1 cellular context compared by ENCODE assay signal in the genomic region with DNA sequence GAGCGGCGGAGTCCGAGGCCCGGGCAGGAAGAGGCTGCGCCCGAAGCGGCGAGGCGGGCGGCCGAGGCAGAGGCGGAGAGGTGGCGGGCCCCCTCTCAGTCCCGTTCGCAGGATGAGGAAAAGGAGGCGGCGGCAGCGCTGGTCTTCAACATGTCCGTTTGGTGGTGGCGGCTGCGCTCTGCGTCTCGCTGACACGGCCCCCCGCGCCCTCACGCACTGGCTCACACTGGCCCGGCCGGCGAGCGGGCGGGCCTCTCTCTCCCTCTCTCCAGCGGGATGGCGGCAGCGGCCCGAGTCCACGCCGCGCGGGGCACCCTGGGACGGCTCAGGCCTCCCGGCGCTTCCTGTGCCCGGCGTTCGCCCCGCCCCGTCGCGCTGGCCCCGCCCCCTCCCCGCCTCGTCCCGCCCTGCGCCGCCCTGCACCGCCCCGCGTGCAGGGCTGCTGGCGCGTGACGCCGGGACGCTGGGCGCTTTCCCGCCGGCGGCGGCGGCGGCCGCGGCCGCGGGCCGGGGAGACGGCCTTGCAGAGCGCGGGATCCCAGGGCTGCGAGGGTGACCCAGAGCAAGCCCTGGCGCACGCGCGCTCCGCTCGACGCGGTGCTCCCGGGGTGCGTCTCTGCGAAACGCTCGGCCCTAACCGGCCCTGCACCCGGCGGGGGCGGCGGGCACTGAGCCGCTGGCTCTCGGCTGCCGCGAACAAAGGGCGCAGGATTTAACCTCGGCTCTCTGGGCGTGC.
TF ChIP-seq lines count a peak whose summit lies in the region.

A gene with protein sequence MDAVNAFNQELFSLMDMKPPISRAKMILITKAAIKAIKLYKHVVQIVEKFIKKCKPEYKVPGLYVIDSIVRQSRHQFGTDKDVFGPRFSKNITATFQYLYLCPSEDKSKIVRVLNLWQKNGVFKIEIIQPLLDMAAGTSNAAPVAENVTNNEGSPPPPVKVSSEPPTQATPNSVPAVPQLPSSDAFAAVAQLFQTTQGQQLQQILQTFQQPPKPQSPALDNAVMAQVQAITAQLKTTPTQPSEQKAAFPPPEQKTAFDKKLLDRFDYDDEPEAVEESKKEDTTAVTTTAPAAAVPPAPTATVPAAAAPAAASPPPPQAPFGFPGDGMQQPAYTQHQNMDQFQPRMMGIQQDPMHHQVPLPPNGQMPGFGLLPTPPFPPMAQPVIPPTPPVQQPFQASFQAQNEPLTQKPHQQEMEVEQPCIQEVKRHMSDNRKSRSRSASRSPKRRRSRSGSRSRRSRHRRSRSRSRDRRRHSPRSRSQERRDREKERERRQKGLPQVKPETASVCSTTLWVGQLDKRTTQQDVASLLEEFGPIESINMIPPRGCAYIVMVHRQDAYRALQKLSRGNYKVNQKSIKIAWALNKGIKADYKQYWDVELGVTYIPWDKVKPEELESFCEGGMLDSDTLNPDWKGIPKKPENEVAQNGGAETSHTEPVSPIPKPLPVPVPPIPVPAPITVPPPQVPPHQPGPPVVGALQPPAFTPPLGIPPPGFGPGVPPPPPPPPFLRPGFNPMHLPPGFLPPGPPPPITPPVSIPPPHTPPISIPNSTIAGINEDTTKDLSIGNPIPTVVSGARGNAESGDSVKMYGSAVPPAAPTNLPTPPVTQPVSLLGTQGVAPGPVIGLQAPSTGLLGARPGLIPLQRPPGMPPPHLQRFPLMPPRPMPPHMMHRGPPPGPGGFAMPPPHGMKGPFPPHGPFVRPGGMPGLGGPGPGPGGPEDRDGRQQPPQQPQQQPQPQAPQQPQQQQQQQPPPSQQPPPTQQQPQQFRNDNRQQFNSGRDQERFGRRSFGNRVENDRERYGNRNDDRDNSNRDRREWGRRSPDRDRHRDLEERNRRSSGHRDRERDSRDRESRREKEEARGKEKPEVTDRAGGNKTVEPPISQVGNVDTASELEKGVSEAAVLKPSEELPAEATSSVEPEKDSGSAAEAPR (minus strand): TSS at position 317 of the 736 bp plus-strand sequence. CDS start 426 bp downstream, outside the sequence.

TF ChIP-seq in HepG2, 621 proteins besides CTCF, POLR2A, EP300 and RAD21 (continued from another document and continues in another):
- TF ChIP-seq, protein P1, sequence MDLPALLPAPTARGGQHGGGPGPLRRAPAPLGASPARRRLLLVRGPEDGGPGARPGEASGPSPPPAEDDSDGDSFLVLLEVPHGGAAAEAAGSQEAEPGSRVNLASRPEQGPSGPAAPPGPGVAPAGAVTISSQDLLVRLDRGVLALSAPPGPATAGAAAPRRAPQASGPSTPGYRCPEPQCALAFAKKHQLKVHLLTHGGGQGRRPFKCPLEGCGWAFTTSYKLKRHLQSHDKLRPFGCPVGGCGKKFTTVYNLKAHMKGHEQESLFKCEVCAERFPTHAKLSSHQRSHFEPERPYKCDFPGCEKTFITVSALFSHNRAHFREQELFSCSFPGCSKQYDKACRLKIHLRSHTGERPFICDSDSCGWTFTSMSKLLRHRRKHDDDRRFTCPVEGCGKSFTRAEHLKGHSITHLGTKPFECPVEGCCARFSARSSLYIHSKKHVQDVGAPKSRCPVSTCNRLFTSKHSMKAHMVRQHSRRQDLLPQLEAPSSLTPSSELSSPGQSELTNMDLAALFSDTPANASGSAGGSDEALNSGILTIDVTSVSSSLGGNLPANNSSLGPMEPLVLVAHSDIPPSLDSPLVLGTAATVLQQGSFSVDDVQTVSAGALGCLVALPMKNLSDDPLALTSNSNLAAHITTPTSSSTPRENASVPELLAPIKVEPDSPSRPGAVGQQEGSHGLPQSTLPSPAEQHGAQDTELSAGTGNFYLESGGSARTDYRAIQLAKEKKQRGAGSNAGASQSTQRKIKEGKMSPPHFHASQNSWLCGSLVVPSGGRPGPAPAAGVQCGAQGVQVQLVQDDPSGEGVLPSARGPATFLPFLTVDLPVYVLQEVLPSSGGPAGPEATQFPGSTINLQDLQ (CRISPR knock-in tag; IDR thresholded peaks at IDR 0.05), result no peak
- no peak for TF ChIP-seq ZNF232 (CRISPR knock-in tag; IDR thresholded peaks at IDR 0.05; ENCODE audit: borderline replicate concordance)
- 0 out of 2 replicates have a peak, but pooled peaks have one; percentile 11 for TF ChIP-seq ELF3 (CRISPR knock-in tag; IDR thresholded peaks at IDR 0.05)
- peak; percentile 22 for TF ChIP-seq PHF20 (CRISPR knock-in tag; IDR thresholded peaks at IDR 0.05)
- TF ChIP-seq, protein P2, sequence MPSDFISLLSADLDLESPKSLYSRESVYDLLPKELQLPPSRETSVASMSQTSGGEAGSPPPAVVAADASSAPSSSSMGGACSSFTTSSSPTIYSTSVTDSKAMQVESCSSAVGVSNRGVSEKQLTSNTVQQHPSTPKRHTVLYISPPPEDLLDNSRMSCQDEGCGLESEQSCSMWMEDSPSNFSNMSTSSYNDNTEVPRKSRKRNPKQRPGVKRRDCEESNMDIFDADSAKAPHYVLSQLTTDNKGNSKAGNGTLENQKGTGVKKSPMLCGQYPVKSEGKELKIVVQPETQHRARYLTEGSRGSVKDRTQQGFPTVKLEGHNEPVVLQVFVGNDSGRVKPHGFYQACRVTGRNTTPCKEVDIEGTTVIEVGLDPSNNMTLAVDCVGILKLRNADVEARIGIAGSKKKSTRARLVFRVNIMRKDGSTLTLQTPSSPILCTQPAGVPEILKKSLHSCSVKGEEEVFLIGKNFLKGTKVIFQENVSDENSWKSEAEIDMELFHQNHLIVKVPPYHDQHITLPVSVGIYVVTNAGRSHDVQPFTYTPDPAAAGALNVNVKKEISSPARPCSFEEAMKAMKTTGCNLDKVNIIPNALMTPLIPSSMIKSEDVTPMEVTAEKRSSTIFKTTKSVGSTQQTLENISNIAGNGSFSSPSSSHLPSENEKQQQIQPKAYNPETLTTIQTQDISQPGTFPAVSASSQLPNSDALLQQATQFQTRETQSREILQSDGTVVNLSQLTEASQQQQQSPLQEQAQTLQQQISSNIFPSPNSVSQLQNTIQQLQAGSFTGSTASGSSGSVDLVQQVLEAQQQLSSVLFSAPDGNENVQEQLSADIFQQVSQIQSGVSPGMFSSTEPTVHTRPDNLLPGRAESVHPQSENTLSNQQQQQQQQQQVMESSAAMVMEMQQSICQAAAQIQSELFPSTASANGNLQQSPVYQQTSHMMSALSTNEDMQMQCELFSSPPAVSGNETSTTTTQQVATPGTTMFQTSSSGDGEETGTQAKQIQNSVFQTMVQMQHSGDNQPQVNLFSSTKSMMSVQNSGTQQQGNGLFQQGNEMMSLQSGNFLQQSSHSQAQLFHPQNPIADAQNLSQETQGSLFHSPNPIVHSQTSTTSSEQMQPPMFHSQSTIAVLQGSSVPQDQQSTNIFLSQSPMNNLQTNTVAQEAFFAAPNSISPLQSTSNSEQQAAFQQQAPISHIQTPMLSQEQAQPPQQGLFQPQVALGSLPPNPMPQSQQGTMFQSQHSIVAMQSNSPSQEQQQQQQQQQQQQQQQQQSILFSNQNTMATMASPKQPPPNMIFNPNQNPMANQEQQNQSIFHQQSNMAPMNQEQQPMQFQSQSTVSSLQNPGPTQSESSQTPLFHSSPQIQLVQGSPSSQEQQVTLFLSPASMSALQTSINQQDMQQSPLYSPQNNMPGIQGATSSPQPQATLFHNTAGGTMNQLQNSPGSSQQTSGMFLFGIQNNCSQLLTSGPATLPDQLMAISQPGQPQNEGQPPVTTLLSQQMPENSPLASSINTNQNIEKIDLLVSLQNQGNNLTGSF (CRISPR knock-in tag; IDR thresholded peaks at IDR 0.05), result 0 out of 2 replicates have a peak, but pooled peaks have one; percentile 37
- TF ChIP-seq KDM6A (CRISPR knock-in tag; IDR thresholded peaks at IDR 0.05; ENCODE audit: low read depth), result no peak
- TF ChIP-seq, protein P3, sequence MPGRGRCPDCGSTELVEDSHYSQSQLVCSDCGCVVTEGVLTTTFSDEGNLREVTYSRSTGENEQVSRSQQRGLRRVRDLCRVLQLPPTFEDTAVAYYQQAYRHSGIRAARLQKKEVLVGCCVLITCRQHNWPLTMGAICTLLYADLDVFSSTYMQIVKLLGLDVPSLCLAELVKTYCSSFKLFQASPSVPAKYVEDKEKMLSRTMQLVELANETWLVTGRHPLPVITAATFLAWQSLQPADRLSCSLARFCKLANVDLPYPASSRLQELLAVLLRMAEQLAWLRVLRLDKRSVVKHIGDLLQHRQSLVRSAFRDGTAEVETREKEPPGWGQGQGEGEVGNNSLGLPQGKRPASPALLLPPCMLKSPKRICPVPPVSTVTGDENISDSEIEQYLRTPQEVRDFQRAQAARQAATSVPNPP (CRISPR knock-in tag; IDR thresholded peaks at IDR 0.05), result peak; percentile 75; the same call in 1 of the 2 replicates
- TF ChIP-seq, protein P4, sequence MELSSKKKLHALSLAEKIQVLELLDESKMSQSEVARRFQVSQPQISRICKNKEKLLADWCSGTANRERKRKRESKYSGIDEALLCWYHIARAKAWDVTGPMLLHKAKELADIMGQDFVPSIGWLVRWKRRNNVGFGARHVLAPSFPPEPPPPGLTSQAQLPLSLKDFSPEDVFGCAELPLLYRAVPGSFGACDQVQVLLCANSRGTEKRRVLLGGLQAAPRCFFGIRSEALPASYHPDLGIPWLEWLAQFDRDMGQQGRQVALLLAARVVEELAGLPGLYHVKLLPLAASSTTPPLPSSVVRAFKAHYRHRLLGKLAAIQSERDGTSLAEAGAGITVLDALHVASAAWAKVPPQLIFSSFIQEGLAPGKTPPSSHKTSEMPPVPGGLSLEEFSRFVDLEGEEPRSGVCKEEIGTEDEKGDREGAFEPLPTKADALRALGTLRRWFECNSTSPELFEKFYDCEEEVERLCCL (CRISPR knock-in tag; IDR thresholded peaks at IDR 0.05; ENCODE audit: borderline replicate concordance), result no peak
- TF ChIP-seq, protein P5, sequence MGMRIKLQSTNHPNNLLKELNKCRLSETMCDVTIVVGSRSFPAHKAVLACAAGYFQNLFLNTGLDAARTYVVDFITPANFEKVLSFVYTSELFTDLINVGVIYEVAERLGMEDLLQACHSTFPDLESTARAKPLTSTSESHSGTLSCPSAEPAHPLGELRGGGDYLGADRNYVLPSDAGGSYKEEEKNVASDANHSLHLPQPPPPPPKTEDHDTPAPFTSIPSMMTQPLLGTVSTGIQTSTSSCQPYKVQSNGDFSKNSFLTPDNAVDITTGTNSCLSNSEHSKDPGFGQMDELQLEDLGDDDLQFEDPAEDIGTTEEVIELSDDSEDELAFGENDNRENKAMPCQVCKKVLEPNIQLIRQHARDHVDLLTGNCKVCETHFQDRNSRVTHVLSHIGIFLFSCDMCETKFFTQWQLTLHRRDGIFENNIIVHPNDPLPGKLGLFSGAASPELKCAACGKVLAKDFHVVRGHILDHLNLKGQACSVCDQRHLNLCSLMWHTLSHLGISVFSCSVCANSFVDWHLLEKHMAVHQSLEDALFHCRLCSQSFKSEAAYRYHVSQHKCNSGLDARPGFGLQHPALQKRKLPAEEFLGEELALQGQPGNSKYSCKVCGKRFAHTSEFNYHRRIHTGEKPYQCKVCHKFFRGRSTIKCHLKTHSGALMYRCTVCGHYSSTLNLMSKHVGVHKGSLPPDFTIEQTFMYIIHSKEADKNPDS (CRISPR knock-in tag; IDR thresholded peaks at IDR 0.05), result no peak
- TF ChIP-seq YEATS4 (CRISPR knock-in tag; IDR thresholded peaks at IDR 0.05; ENCODE audit: borderline replicate concordance), result peak; percentile 45
- no peak for TF ChIP-seq SMC3 (IDR thresholded peaks at IDR 0.05; ENCODE audit: low read length)
- TF ChIP-seq CENPT (CRISPR knock-in tag; IDR thresholded peaks at IDR 0.05; ENCODE audit: low read depth), result peak; percentile 15; the same call in 1 of the 2 replicates
- TF ChIP-seq, protein P6, sequence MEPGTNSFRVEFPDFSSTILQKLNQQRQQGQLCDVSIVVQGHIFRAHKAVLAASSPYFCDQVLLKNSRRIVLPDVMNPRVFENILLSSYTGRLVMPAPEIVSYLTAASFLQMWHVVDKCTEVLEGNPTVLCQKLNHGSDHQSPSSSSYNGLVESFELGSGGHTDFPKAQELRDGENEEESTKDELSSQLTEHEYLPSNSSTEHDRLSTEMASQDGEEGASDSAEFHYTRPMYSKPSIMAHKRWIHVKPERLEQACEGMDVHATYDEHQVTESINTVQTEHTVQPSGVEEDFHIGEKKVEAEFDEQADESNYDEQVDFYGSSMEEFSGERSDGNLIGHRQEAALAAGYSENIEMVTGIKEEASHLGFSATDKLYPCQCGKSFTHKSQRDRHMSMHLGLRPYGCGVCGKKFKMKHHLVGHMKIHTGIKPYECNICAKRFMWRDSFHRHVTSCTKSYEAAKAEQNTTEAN (CRISPR knock-in tag; conservative IDR thresholded peaks at IDR 0.05), result peak; percentile 55; the same call in 1 of the 2 replicates
- TF ChIP-seq, protein P7, sequence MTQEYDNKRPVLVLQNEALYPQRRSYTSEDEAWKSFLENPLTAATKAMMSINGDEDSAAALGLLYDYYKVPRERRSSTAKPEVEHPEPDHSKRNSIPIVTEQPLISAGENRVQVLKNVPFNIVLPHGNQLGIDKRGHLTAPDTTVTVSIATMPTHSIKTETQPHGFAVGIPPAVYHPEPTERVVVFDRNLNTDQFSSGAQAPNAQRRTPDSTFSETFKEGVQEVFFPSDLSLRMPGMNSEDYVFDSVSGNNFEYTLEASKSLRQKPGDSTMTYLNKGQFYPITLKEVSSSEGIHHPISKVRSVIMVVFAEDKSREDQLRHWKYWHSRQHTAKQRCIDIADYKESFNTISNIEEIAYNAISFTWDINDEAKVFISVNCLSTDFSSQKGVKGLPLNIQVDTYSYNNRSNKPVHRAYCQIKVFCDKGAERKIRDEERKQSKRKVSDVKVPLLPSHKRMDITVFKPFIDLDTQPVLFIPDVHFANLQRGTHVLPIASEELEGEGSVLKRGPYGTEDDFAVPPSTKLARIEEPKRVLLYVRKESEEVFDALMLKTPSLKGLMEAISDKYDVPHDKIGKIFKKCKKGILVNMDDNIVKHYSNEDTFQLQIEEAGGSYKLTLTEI (CRISPR knock-in tag; conservative IDR thresholded peaks at IDR 0.05), result no peak
- TF ChIP-seq POGZ (CRISPR knock-in tag; IDR thresholded peaks at IDR 0.05), result no peak; the same call in 1 of the 2 replicates
- peak; percentile 55 for TF ChIP-seq HNRNPLL (IDR thresholded peaks at IDR 0.05; ENCODE audit: low read depth, low read length, poor library complexity, severe bottlenecking)
- TF ChIP-seq ZNF775 (CRISPR knock-in tag; IDR thresholded peaks at IDR 0.05; ENCODE audit: borderline replicate concordance), result no peak
- no peak for TF ChIP-seq FOXM1 (CRISPR knock-in tag; IDR thresholded peaks at IDR 0.05)
- peak; percentile 66 for TF ChIP-seq BHLHE40 (IDR thresholded peaks at IDR 0.05; ENCODE audit: low read length)
- no peak for TF ChIP-seq MED13 (CRISPR knock-in tag; IDR thresholded peaks at IDR 0.05)
- no peak for TF ChIP-seq ZNF839 (CRISPR knock-in tag; IDR thresholded peaks at IDR 0.05; ENCODE audit: borderline replicate concordance)
- TF ChIP-seq, protein P8, sequence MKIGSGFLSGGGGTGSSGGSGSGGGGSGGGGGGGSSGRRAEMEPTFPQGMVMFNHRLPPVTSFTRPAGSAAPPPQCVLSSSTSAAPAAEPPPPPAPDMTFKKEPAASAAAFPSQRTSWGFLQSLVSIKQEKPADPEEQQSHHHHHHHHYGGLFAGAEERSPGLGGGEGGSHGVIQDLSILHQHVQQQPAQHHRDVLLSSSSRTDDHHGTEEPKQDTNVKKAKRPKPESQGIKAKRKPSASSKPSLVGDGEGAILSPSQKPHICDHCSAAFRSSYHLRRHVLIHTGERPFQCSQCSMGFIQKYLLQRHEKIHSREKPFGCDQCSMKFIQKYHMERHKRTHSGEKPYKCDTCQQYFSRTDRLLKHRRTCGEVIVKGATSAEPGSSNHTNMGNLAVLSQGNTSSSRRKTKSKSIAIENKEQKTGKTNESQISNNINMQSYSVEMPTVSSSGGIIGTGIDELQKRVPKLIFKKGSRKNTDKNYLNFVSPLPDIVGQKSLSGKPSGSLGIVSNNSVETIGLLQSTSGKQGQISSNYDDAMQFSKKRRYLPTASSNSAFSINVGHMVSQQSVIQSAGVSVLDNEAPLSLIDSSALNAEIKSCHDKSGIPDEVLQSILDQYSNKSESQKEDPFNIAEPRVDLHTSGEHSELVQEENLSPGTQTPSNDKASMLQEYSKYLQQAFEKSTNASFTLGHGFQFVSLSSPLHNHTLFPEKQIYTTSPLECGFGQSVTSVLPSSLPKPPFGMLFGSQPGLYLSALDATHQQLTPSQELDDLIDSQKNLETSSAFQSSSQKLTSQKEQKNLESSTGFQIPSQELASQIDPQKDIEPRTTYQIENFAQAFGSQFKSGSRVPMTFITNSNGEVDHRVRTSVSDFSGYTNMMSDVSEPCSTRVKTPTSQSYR (CRISPR knock-in tag; IDR thresholded peaks at IDR 0.05; ENCODE audit: borderline replicate concordance), result no peak
- peak; percentile 37; the same call in 1 of the 2 replicates for TF ChIP-seq ZNF776 (CRISPR knock-in tag; IDR thresholded peaks at IDR 0.05)
- TF ChIP-seq SIN3B (IDR thresholded peaks at IDR 0.05; ENCODE audit: low read length), result no peak
- TF ChIP-seq ZNF746 (CRISPR knock-in tag; IDR thresholded peaks at IDR 0.05), result peak; percentile 52; the same call in 1 of the 2 replicates
